ENCODE assay signal across 19 cellular contexts in the genomic region with DNA sequence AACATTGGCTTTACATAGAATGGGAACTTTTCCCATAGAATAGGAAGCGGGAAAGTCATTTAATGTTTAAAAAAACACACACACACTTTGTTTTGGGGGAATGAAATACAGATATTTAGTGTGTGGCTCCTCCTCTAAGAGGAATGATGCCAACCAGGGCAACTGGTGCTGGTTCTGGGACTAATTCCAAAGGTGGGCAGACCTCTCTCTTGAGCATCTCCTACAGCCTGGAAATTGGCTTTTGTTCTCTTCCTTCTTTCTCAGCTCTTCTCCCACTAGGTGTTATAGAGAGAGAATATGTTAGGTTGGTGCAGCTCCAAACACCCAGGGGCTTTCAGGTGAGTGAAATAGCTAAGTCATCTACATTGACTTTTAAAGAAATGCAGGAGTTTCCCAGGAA.
"Had no signal": no experiment of that assay in that cellular context is flagged by ENCODE, and none has a peak within 500 bp of the region (broad histone marks: within the 10 kb centered on the region; RNA-seq: fewer than 3 reads in every experiment).

No MANE protein-coding gene starts in this region.

- H3K4me3 Mint-ChIP-seq: IgD-negative memory B cell, T-cell had no signal

- H3K4me1 Mint-ChIP-seq: IgD-negative memory B cell, T-cell had no signal

- H3K36me3 ChIP-seq: SJSA1 had no signal

- H3K36me3 Mint-ChIP-seq: IgD-negative memory B cell, T-cell had no signal

- DNase-seq: MV-4-11, NCI-H1092 treated with DMSO at 0.1 percent for 48 hours, NCI-H1436 treated with DMSO at 0.1 percent for 48 hours, NCI-H1694, NCI-H187 treated with DMSO at 0.1 percent for 48 hours, NCI-H2029 treated with DMSO at 0.1 percent for 48 hours, NCI-H2171 treated with DMSO at 0.1 percent for 48 hours, NCI-H345, NCI-H524, NCI-H82, Right ventricle myocardium superior, RPMI8226, SIG-M5, T-cell had no signal

- H3K4me3 ChIP-seq: K562, SJSA1, SK-N-MC had no signal

- H3K27me3 ChIP-seq: SJSA1 had no signal

- ATAC-seq: K562, T-cell had no signal

- H3K9me3 Mint-ChIP-seq: IgD-negative memory B cell had no signal

- H3K9me3 ChIP-seq: SJSA1 had no signal

- H3K4me1 ChIP-seq: SJSA1 had no signal

- H3K27me3 Mint-ChIP-seq: IgD-negative memory B cell, T-cell had no signal

- H3K27ac Mint-ChIP-seq: IgD-negative memory B cell, T-cell had no signal

- H3K27ac ChIP-seq: HL-60, SJSA1, SK-N-MC had no signal
